26 cellular contexts compared by ENCODE assay signal in the genomic region with DNA sequence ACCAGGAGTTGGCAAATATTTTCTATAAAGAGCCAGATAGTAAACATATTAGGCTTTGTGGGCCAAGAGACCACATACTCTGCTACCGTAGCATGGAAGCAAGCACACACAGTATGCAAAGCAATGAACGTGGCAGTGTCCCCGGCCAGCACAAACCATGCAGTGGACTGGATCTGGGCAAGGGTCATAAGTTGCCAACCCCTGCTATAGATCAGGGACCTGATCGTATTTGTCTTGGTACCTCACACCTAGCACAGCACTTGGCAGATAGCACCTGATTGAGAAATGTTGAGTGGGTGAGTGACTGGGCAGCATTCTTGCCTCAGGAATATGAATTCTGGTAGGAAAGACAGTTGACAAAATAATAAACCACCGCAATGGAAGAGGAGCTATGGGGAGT.
"Had no signal": no experiment of that assay in that cellular context is flagged by ENCODE, and none has a peak within 500 bp of the region (broad histone marks: within the 10 kb centered on the region; RNA-seq: fewer than 3 reads in every experiment).

No MANE protein-coding gene starts in this region.

- H3K9me3 ChIP-seq: ascending aorta, breast epithelium, esophagus muscularis mucosa, gastroesophageal sphincter had no signal

- H3K4me3 ChIP-seq: ascending aorta, breast epithelium, esophagus muscularis mucosa, gastroesophageal sphincter had no signal

- FAIRE-seq: colon had no signal

- H3K27me3 ChIP-seq: ascending aorta, esophagus muscularis mucosa, gastroesophageal sphincter had no signal

- H3K4me1 ChIP-seq: ascending aorta, breast epithelium had no signal

- H3K36me3 ChIP-seq: ascending aorta, breast epithelium, esophagus muscularis mucosa, gastroesophageal sphincter had no signal

- H3K27ac ChIP-seq: ascending aorta, breast epithelium, esophagus muscularis mucosa, gastroesophageal sphincter had no signal

- ATAC-seq: activated CD4-positive, alpha-beta T cell treated with anti-CD3 and anti-CD28 coated beads for 36 hours; activated CD8-positive, alpha-beta memory T cell treated with anti-CD3 and anti-CD28 coated beads, Interleukin-2, amount 10 ng/mL, durations not matched to agents 7 days and 5 days; activated CD8-positive, alpha-beta T cell treated with anti-CD3 and anti-CD28 coated beads, Interleukin-2, amount 10 ng/mL, durations not matched to agents 7 days and 5 days; activated naive CD4-positive, alpha-beta T cell treated with anti-CD3 and anti-CD28 coated beads, Interleukin-2, amount 50 U/mL, for 72 hours; effector memory CD8-positive, alpha-beta T cell; gastroesophageal sphincter had no signal

- DNase-seq: activated CD4-positive, alpha-beta memory T cell treated with anti-CD3 and anti-CD28 coated beads for 36 hours; activated CD4-positive, alpha-beta T cell treated with anti-CD3 and anti-CD28 coated beads for 36 hours; activated CD4-positive, alpha-beta T cell treated with anti-CD3 and anti-CD28 coated beads, Interleukin-2, amount 10 ng/mL, durations not matched to agents 24 days and 14 days; activated CD4-positive, CD25-positive, alpha-beta regulatory T cell; activated CD4-positive, CD25-positive, alpha-beta regulatory T cell treated with anti-CD3 and anti-CD28 coated beads, Interleukin-2, amount 50 U/mL, for 72 hours; activated CD8-positive, alpha-beta memory T cell treated with anti-CD3 and anti-CD28 coated beads, Interleukin-2, amount 10 ng/mL, durations not matched to agents 7 days and 5 days; activated CD8-positive, alpha-beta memory T cell treated with anti-CD3 and anti-CD28 coated beads, Interleukin-2, amount 50 U/mL, for 4 hours; activated CD8-positive, alpha-beta T cell treated with anti-CD3 and anti-CD28 coated beads, Interleukin-2, amount 10 ng/mL, durations not matched to agents 7 days and 5 days; activated effector memory CD4-positive, alpha-beta T cell treated with anti-CD3 and anti-CD28 coated beads, Interleukin-2, amount 50 U/mL, for 16 hours; activated naive CD4-positive, alpha-beta T cell treated with anti-CD3 and anti-CD28 coated beads, Interleukin-2, amount 10 ng/mL, durations not matched to agents 7 days and 5 days; activated naive CD8-positive, alpha-beta T cell treated with anti-CD3 and anti-CD28 coated beads, Interleukin-2, amount 10 ng/mL, durations not matched to agents 7 days and 5 days; activated T-cell treated with anti-CD3 and anti-CD28 coated beads, Interleukin-2, amount 50 U/mL, for 1 hour; activated T-cell treated with anti-CD3 and anti-CD28 coated beads, Interleukin-2, amount 50 U/mL, for 48 hours; cortex of kidney; dermis blood vessel endothelial cell; effector CD4-positive, alpha-beta T cell; effector memory CD8-positive, alpha-beta T cell; erythroblast; foreskin melanocyte; T-helper 2 cell had no signal
